In the genomic region with DNA sequence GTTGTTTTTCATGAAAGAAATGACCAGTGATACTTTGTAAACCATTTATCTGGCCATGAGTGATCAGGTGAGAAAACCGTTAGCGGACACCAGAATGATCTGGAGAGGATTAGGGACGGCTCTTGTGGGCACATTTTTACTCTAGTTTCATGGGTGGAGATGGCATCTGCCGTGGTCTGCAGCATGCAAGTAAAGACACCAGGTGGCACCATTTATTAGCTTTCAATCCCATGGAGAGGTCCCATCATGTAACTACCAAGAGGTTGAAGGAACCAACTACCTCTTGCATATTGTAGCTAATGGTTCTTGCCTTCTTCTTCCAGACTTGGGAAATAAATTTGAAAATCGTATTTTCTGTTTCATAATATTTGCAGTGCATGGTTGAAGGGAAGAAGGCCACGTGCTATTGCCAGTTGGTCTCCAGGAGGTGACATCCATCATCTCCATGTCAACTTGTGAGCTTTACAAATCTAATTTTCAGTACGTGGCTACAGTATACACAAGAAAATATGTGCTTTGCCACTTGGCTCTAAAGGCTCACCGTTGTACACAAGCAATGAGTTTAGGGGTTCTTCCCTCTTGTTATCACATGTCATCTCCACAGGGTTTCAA, we compare ENCODE assay signal across 8 cellular contexts. TPM values are rescaled to one million over a fixed set of nuclear protein-coding genes. Genes with fewer than 3 reads are reported as not detected.
A peak's percentile ranks its signal among the peaks of the same experiment; 100 is the strongest.
DNase-seq lines count a peak whose midpoint lies in the region; ATAC-seq, FAIRE-seq and TF ChIP-seq lines count a peak whose summit lies in the region.

No MANE protein-coding gene starts in this region.

- peak; percentile 87 for TF ChIP-seq CTCF in Loucy (conservative IDR thresholded peaks at IDR 0.05; ENCODE audit: low read length)

- peak; percentile 62 for FAIRE-seq in G401.6 (lab: Jason Lieb, UNC)

- no peak overlapping the region for H2AFZ ChIP-seq in Loucy (ENCODE audit: low read length)

- no peaks in the 10 kb centered on the region for H3K9me2 ChIP-seq in Loucy (replicated peaks; ENCODE audit: low read depth, low read length)

- H3K4me1 ChIP-seq in Loucy (ENCODE audit: insufficient read depth, low read length, poor library complexity, severe bottlenecking) (peaks cover 42% of the 10 kb centered on the region), right cardiac atrium (ENCODE audit: control insufficient read depth, insufficient read depth, low read length) (peaks cover 9% of the 10 kb centered on the region)

- H3K4me3 ChIP-seq in Loucy (ENCODE audit: low read length, poor library complexity, severe bottlenecking) (no peak overlapping the region), right cardiac atrium (ENCODE audit: low read length) (no peak overlapping the region)

- intact Hi-C loops in right cardiac atrium (cut with DNase I): loop anchor here (2.0 to 10.0 kb wide), 3 partner anchors 39 to 132 kb away; no protein-coding TSS in a partner anchor

- peak; percentile 40 for ATAC-seq in SK-N-SH treated with all-trans-retinoic acid at 6 μM for 48 hours
- peak; percentile 46 to 49 for ATAC-seq in right cardiac atrium
- no peak for ATAC-seq in HG02840 (IDR thresholded peaks at IDR 0.05; ENCODE audit: low FRiP score, unreplicated experiment)

- no peak overlapping the region for H3K27ac ChIP-seq in right cardiac atrium (ENCODE audit: low read length)

- no peak overlapping the region for H3K9ac ChIP-seq in Loucy (ENCODE audit: low read depth, low read length, poor library complexity, severe bottlenecking)

- DNase-seq in amniotic stem cell (lab: John Stamatoyannopoulos, UW) (peak; percentile 56), right cardiac atrium (peak in 1 of 3 donors; percentile 60), retina (peak; percentile 49), OCI-M2 (lab: John Stamatoyannopoulos, UW; ENCODE audit: unreplicated experiment) (no peak)

- peaks cover 30% of the 10 kb centered on the region; the same call in 1 of the 2 replicates for H3K79me2 ChIP-seq in Loucy (ENCODE audit: insufficient read depth, low read length)

- H3K9me3 ChIP-seq in Loucy (ENCODE audit: insufficient read depth, low read depth, low read length) (no peaks in the 10 kb centered on the region), right cardiac atrium (ENCODE audit: control insufficient read depth, low read length) (no peaks in the 10 kb centered on the region)

- peaks cover 3% of the 10 kb centered on the region; the same call in 1 of the 2 replicates for H3K36me3 ChIP-seq in Loucy (ENCODE audit: insufficient read depth, low read length)

- no peaks in the 10 kb centered on the region; the same call in 1 of the 2 replicates for H3F3A ChIP-seq in Loucy (ENCODE audit: low read depth)

- H4K20me1 ChIP-seq in Loucy (ENCODE audit: insufficient read depth, low read length, poor library complexity, severe bottlenecking): no peaks in the 10 kb centered on the region

- 58% methylated on average over 8 of the region's 8 CpGs for WGBS in right cardiac atrium

- peak overlapping the region; percentile 77 for H3K4me2 ChIP-seq in Loucy (ENCODE audit: low read depth, low read length, poor library complexity, severe bottlenecking)

- no peaks in the 10 kb centered on the region for H3K27me3 ChIP-seq in Loucy (ENCODE audit: insufficient read depth, low read length, poor library complexity, severe bottlenecking)
- no peaks in the 10 kb centered on the region for H3K27me3 ChIP-seq in right cardiac atrium (ENCODE audit: control insufficient read depth, insufficient read depth)

TF ChIP-seq in SK-N-SH treated with all-trans-retinoic acid at 6 μM for 48 hours, 23 proteins besides CTCF, POLR2A, EP300 and RAD21:
- TF ChIP-seq ZNF70 (CRISPR knock-in tag; IDR thresholded peaks at IDR 0.05) (no peak), ISL1 (CRISPR knock-in tag; IDR thresholded peaks at IDR 0.05) (no peak), ZFP3 (CRISPR knock-in tag; IDR thresholded peaks at IDR 0.05) (no peak), ESRRG (CRISPR knock-in tag; IDR thresholded peaks at IDR 0.05) (no peak), TCF4 (CRISPR knock-in tag; IDR thresholded peaks at IDR 0.05; ENCODE audit: borderline replicate concordance) (no peak), PPARA (CRISPR knock-in tag; IDR thresholded peaks at IDR 0.05; ENCODE audit: borderline replicate concordance) (no peak), RARB (CRISPR knock-in tag; IDR thresholded peaks at IDR 0.05) (no peak), PATZ1 (CRISPR knock-in tag; IDR thresholded peaks at IDR 0.05; ENCODE audit: borderline replicate concordance) (no peak), SNAI2 (CRISPR knock-in tag; IDR thresholded peaks at IDR 0.05) (no peak), GLIS3 (CRISPR knock-in tag; IDR thresholded peaks at IDR 0.05) (no peak), POU6F1 (CRISPR knock-in tag; IDR thresholded peaks at IDR 0.05; ENCODE audit: borderline replicate concordance, low read depth) (no peak), TSHZ2 (CRISPR knock-in tag; IDR thresholded peaks at IDR 0.05) (no peak), ARNTL (CRISPR knock-in tag; IDR thresholded peaks at IDR 0.05; ENCODE audit: borderline replicate concordance, low read depth) (no peak)

RNA-seq across cellular contexts. Expression of gene MAPKBP1, which starts 1.5 kb away (rescaled TPM):
- 10 to 100 TPM; 16.0 to 20.4 (median 19.2) TPM for total RNA-seq in right cardiac atrium
- polyA plus RNA-seq in right cardiac atrium: 11.2 TPM

RNA-seq across cellular contexts. Expression of gene JMJD7, which starts 55.1 kb away (rescaled TPM):
- 10 to 100 TPM in 3 of 4 donors, 1 to 10 TPM in 1; 8.5 to 17.2 (median 16.2) TPM for total RNA-seq in right cardiac atrium
- 16.5 TPM for polyA plus RNA-seq in right cardiac atrium
